In the genomic region with DNA sequence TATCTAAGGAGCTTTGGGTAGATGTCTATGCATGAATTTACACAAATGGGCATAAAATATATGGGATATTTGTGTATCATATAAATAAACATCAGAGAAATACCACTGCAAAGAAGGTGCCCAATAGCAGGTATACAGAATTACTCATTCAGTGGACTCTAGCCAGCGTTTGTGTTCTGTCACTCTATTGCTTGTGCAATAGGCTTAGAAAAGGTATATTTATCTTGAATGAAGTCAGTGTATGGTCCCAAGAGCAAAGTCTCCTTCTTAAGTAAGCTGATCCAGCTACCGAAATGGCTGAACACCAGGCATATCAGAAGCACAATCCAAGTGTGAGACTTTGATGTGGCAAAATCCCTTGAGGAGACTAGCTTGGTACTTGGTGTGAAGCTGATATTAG, we compare ENCODE assay signal across 29 cellular contexts.
DNase-seq lines count a peak whose midpoint lies in the region; ATAC-seq, FAIRE-seq and TF ChIP-seq lines count a peak whose summit lies in the region.
"Had no signal": no experiment of that assay in that cellular context is flagged by ENCODE, and none has a peak within 500 bp of the region (broad histone marks: within the 10 kb centered on the region; RNA-seq: fewer than 3 reads in every experiment).

No MANE protein-coding gene starts in this region.

- H3K4me2 ChIP-seq in PC-3 (ENCODE audit: low read length): peak overlapping the region; percentile 15; the same call in 1 of the 2 replicates
- H3K4me2 ChIP-seq: BLaER1 had no signal

- H3F3A ChIP-seq in PC-3 (ENCODE audit: low read length, unreplicated experiment): no peaks in the 10 kb centered on the region

- no peaks in the 10 kb centered on the region for H3K9me3 ChIP-seq in PC-3 (ENCODE audit: low read length)
- H3K9me3 ChIP-seq: BE2C, BLaER1 had no signal

- no peak for FAIRE-seq in bronchial epithelial cell (lab: Jason Lieb, UNC)
- FAIRE-seq: A204.1, GM12878, GM12892, GM18507, GM19239 had no signal

- intact Hi-C loops in PC-3 (cut with micrococcal nuclease): no loop called here

- no TSS peak for BruUV-seq in PC-3 (replicated peaks; lab: Mats Ljungman, UMichigan)

- no peak overlapping the region for H3K9ac ChIP-seq in PC-3 (ENCODE audit: low read length)
- H3K9ac ChIP-seq: BLaER1 had no signal

- no peak overlapping the region for H3K4me3 ChIP-seq in PC-3 (ENCODE audit: low read length)
- no peak overlapping the region for H3K4me3 ChIP-seq in bronchial epithelial cell (ENCODE audit: low read depth, low read length)
- H3K4me3 ChIP-seq: BLaER1, GM12878 had no signal

- no peaks in the 10 kb centered on the region for H4K20me1 ChIP-seq in PC-3 (ENCODE audit: low read length)
- H4K20me1 ChIP-seq: BLaER1 had no signal

- H3K27ac ChIP-seq in PC-3 (ENCODE audit: low read length): 0 out of 2 replicates have a peak overlapping the region, but pooled peaks have one; percentile 14
- H3K27ac ChIP-seq: BLaER1 had no signal

- ATAC-seq in PC-3 (no peak; the same call in 1 of the 2 replicates), left lobe of liver (peak; percentile 80), GM18870 (IDR thresholded peaks at IDR 0.05; ENCODE audit: unreplicated experiment) (no peak), GM21825 (IDR thresholded peaks at IDR 0.05; ENCODE audit: unreplicated experiment) (no peak)
- ATAC-seq: GM12878 had no signal

- TF ChIP-seq CTCF in PC-3 (conservative IDR thresholded peaks at IDR 0.05; ENCODE audit: low read depth, low read length) (no peak), bronchial epithelial cell (IDR thresholded peaks at IDR 0.05; ENCODE audit: insufficient read depth, low read length, severe bottlenecking) (no peak)

- DNase-seq in PC-3 (peak; percentile 90), amniotic epithelial cell (ENCODE audit: low read depth) (peak; percentile 40), bronchial epithelial cell (ENCODE audit: low read depth) (peak; percentile 58), left lobe of liver (ENCODE audit: low spot score) (no peak), NCI-H774 (lab: John Stamatoyannopoulos, UW) (no peak), SKM-1 treated with dmso at 0.1 percent for 144 hours (lab: John Stamatoyannopoulos, UW; ENCODE audit: unreplicated experiment) (no peak)
- DNase-seq: 8988T; ACHN; BE2C; C1 segment of cervical spinal cord; CD4-positive, alpha-beta memory T cell; CD4-positive, CD25-positive, alpha-beta regulatory T cell; CD8-positive, alpha-beta memory T cell; COR-L47; DMS 273 treated with DMSO at 0.1 percent for 48 hours; DMS153; DMS53; DMS79; DND-41; EL; GDM1 had no signal

- H3K9me2 ChIP-seq in PC-3 (replicated peaks; ENCODE audit: low read length): no peaks in the 10 kb centered on the region

- H3K79me2 ChIP-seq in PC-3 (ENCODE audit: low read length): no peaks in the 10 kb centered on the region

- H2AFZ ChIP-seq in PC-3 (ENCODE audit: low read length): no peak overlapping the region

- peaks cover 19% of the 10 kb centered on the region for H3K4me1 ChIP-seq in PC-3 (ENCODE audit: insufficient read depth, low read length)
- H3K4me1 ChIP-seq: BE2C, BLaER1 had no signal

- POLR2A ChIA-PET in PC-3 (lab: Charles Lee; ENCODE audit: unreplicated experiment): no interaction called here

- CTCF ChIA-PET in PC-3 (lab: Charles Lee): no interaction called here

- no peaks in the 10 kb centered on the region for H3K36me3 ChIP-seq in PC-3 (ENCODE audit: low read depth, low read length)
- no peaks in the 10 kb centered on the region for H3K36me3 ChIP-seq in bronchial epithelial cell (ENCODE audit: control insufficient read depth, insufficient read depth, low read length)
- H3K36me3 ChIP-seq: BE2C, BLaER1 had no signal

- H3K27me3 ChIP-seq in PC-3 (ENCODE audit: low read length) (no peaks in the 10 kb centered on the region), bronchial epithelial cell (ENCODE audit: control insufficient read depth, insufficient read depth, low read length) (no peaks in the 10 kb centered on the region)
- H3K27me3 ChIP-seq: BE2C, BLaER1 had no signal

Comparison
In these comparisons a context has a peak if more than half of its experiments do, and no peak if none do; other contexts are left out.
1. DNase-seq: peak in PC-3 (single experiment), amniotic epithelial cell (single experiment) and bronchial epithelial cell (single experiment); none in left lobe of liver (single experiment), NCI-H774 (single experiment) and SKM-1 treated with dmso at 0.1 percent for 144 hours (single experiment).